Comparison of ENCODE assay signal across 14 cellular contexts in the genomic region with DNA sequence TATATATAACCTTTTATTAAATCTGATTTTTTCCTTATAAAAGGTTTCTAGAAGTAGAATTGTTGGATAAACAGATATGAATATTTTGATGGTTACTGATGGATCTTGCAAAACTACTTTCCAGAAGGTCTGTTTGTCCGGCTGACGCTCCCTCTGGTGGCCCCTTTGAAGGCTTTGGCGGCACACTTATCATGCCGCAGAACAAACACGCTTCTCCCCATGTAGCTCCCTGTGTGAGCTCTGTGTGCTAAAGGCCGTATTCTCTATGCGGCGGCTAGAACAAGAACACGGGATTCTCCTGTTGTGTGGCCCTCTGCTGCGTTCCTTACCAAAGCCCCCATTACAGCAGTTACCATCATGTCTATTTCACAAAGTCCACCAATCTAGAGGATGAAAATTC. TPM values are rescaled to one million over a fixed set of nuclear protein-coding genes. Genes with fewer than 3 reads are reported as not detected.
DNase-seq lines count a peak whose midpoint lies in the region; TF ChIP-seq lines count a peak whose summit lies in the region.
"Had no signal": no experiment of that assay in that cellular context is flagged by ENCODE, and none has a peak within 500 bp of the region (broad histone marks: within the 10 kb centered on the region; RNA-seq: fewer than 3 reads in every experiment).

No MANE protein-coding gene starts in this region.

- no peak overlapping the region for H3K4ac ChIP-seq in H9 (ENCODE audit: low read depth, low read length)
- no peak overlapping the region for H3K4ac ChIP-seq in trophoblast cell (ENCODE audit: low read depth, low read length)

- H2BK120ac ChIP-seq in H9 (ENCODE audit: low read depth, low read length, poor library complexity, severe bottlenecking) = no peak overlapping the region
- H2BK120ac ChIP-seq in trophoblast cell (ENCODE audit: insufficient read depth, low read length, poor library complexity) = no peak overlapping the region

- no peak overlapping the region for H3K18ac ChIP-seq in H9 (ENCODE audit: insufficient read length, low read depth, low read length)
- H3K18ac ChIP-seq in trophoblast cell (ENCODE audit: low read length) = no peak overlapping the region

- H3K79me2 ChIP-seq in H9 (ENCODE audit: insufficient read depth, low read length) = no peaks in the 10 kb centered on the region
- no peaks in the 10 kb centered on the region for H3K79me2 ChIP-seq in trophoblast cell (ENCODE audit: control insufficient read depth, insufficient read depth, low read length, poor library complexity)

- H3K36me3 Mint-ChIP-seq in H9 (ENCODE audit: insufficient read depth in 1 of 3, low read depth in 3 of 3) = peaks cover under 1 to 8% (median 2%) of the 10 kb centered on the region in 3 experiments; a peak in 3 of 7 replicates
- H3K36me3 Mint-ChIP-seq in activated T-helper 1 cell treated with anti-CD3 and anti-CD28 coated beads, Interleukin-12 subunit alpha, Interleukin-12 subunit beta, Interleukin-2, Interleukin-4 antibody, amounts not matched to agents 30 ng/mL and 10 ng/mL and 1 ng/mL, durations not matched to agents 14 hours and 24 hours and 36 hours (ENCODE audit: low read depth) = no peaks in the 10 kb centered on the region

- no peak overlapping the region for H3K56ac ChIP-seq in H9 (ENCODE audit: insufficient read length, low read depth, low read length)

- H3K4me1 ChIP-seq in H9 (ENCODE audit: insufficient read depth, low read length) (no peaks in the 10 kb centered on the region), trophoblast cell (ENCODE audit: control insufficient read depth in 1 of 2, insufficient read depth in 2 of 2, low read length in 2 of 2) (peaks cover 0 to 12% of the 10 kb centered on the region in 2 experiments)
- H3K4me1 ChIP-seq: Caco-2 had no signal

- no peak overlapping the region for H3K9ac ChIP-seq in H9 (ENCODE audit: extremely low read depth, insufficient read length, low read length)
- H3K9ac ChIP-seq in trophoblast cell (ENCODE audit: low read length) = no peak overlapping the region

- TF ChIP-seq CTCF in H9 (conservative IDR thresholded peaks at IDR 0.05) (peak; percentile 26; the same call in 1 of the 3 replicates), VCaP (conservative IDR thresholded peaks at IDR 0.05) (peak; percentile 65), fibroblast of villous mesenchyme (IDR thresholded peaks at IDR 0.05; ENCODE audit: insufficient read depth, low read depth, low read length) (peak; percentile 39), dorsolateral prefrontal cortex (IDR thresholded peaks at IDR 0.05 in 54 of 56, conservative IDR thresholded peaks at IDR 0.05 in 2 of 56; ENCODE audit: low read depth in 1 of 56, partially characterized antibody in 56 of 56) (peak in 21 of 56 donors; percentile 6 to 41 (median 18))

- H3K14ac ChIP-seq in H9 (ENCODE audit: insufficient read depth, low read length) (no peak overlapping the region), trophoblast cell (ENCODE audit: low read length) (no peak overlapping the region)

- H3K4me3 ChIP-seq in fibroblast of villous mesenchyme (ENCODE audit: low read depth, low read length) (no peak overlapping the region), trophoblast cell (ENCODE audit: low read depth, low read length) (no peak overlapping the region), dorsolateral prefrontal cortex (no peak overlapping the region)

- H3K9me3 ChIP-seq in H9 (ENCODE audit: control insufficient read depth, low read depth, low read length) = no peaks in the 10 kb centered on the region
- no peaks in the 10 kb centered on the region for H3K9me3 ChIP-seq in trophoblast cell (ENCODE audit: insufficient read depth, low read depth, low read length)
- H3K9me3 ChIP-seq: Caco-2 had no signal

- H3K23ac ChIP-seq in H9 (ENCODE audit: insufficient read length, low read depth, low read length) = no peak overlapping the region
- H3K23ac ChIP-seq in trophoblast cell (ENCODE audit: low read length) = no peak overlapping the region

- H3K27ac Mint-ChIP-seq in H9 = no peak overlapping the region
- no peak overlapping the region for H3K27ac Mint-ChIP-seq in activated T-helper 1 cell treated with anti-CD3 and anti-CD28 coated beads, Interleukin-12 subunit alpha, Interleukin-12 subunit beta, Interleukin-2, Interleukin-4 antibody, amounts not matched to agents 30 ng/mL and 10 ng/mL and 1 ng/mL, durations not matched to agents 14 hours and 24 hours and 36 hours
- H3K27ac Mint-ChIP-seq: activated B cell treated with CpG ODN at 0.5 μM for 24 hours had no signal

- no peak overlapping the region for H3K4me3 Mint-ChIP-seq in H9
- no peak overlapping the region for H3K4me3 Mint-ChIP-seq in activated T-helper 1 cell treated with anti-CD3 and anti-CD28 coated beads, Interleukin-12 subunit alpha, Interleukin-12 subunit beta, Interleukin-2, Interleukin-4 antibody, amounts not matched to agents 30 ng/mL and 10 ng/mL and 1 ng/mL, durations not matched to agents 14 hours and 24 hours and 36 hours
- H3K4me3 Mint-ChIP-seq: activated B cell treated with CpG ODN at 0.5 μM for 24 hours had no signal

- H2BK12ac ChIP-seq in H9 (ENCODE audit: insufficient read length, low read depth, low read length) = no peak overlapping the region
- H2BK12ac ChIP-seq in trophoblast cell (ENCODE audit: low read length) = no peak overlapping the region

- H3K4me1 Mint-ChIP-seq in H9 = peaks cover 0 to 2% of the 10 kb centered on the region in 2 experiments; a peak in 1 of 4 replicates
- H3K4me1 Mint-ChIP-seq in activated T-helper 1 cell treated with anti-CD3 and anti-CD28 coated beads, Interleukin-12 subunit alpha, Interleukin-12 subunit beta, Interleukin-2, Interleukin-4 antibody, amounts not matched to agents 30 ng/mL and 10 ng/mL and 1 ng/mL, durations not matched to agents 14 hours and 24 hours and 36 hours (ENCODE audit: low read depth) = no peaks in the 10 kb centered on the region
- H3K4me1 Mint-ChIP-seq: activated B cell treated with CpG ODN at 0.5 μM for 24 hours had no signal

- H3T11ph ChIP-seq in H9 (ENCODE audit: low read length) = no peak overlapping the region

- no peak overlapping the region for H2BK15ac ChIP-seq in H9 (ENCODE audit: low read depth, low read length)

- H2AK5ac ChIP-seq in H9 (ENCODE audit: insufficient read length, low read length) = no peak overlapping the region
- no peak overlapping the region for H2AK5ac ChIP-seq in trophoblast cell (ENCODE audit: low read length)

- H3K9me3 Mint-ChIP-seq in H9 = no peaks in the 10 kb centered on the region; a peak in 1 of 5 replicates
- H3K9me3 Mint-ChIP-seq in activated T-helper 1 cell treated with anti-CD3 and anti-CD28 coated beads, Interleukin-12 subunit alpha, Interleukin-12 subunit beta, Interleukin-2, Interleukin-4 antibody, amounts not matched to agents 30 ng/mL and 10 ng/mL and 1 ng/mL, durations not matched to agents 14 hours and 24 hours and 36 hours = no peaks in the 10 kb centered on the region
- H3K9me3 Mint-ChIP-seq: activated B cell treated with CpG ODN at 0.5 μM for 24 hours had no signal

- H3K23me2 ChIP-seq in H9 (ENCODE audit: insufficient read length, low read depth, low read length, poor library complexity, severe bottlenecking) = no peaks in the 10 kb centered on the region

- H3K27me3 Mint-ChIP-seq in H9 (ENCODE audit: low read depth) = 0 out of 2 replicates have a peak, but pooled peaks cover 2% of the 10 kb centered on the region
- H3K27me3 Mint-ChIP-seq in activated T-helper 1 cell treated with anti-CD3 and anti-CD28 coated beads, Interleukin-12 subunit alpha, Interleukin-12 subunit beta, Interleukin-2, Interleukin-4 antibody, amounts not matched to agents 30 ng/mL and 10 ng/mL and 1 ng/mL, durations not matched to agents 14 hours and 24 hours and 36 hours (ENCODE audit: insufficient read depth) = no peaks in the 10 kb centered on the region
- H3K27me3 Mint-ChIP-seq: activated B cell treated with CpG ODN at 0.5 μM for 24 hours had no signal

- no peaks in the 10 kb centered on the region for H3K79me1 ChIP-seq in H9 (ENCODE audit: insufficient read depth, low read depth, low read length, poor library complexity, severe bottlenecking)
- H3K79me1 ChIP-seq in trophoblast cell (ENCODE audit: low read length) = no peaks in the 10 kb centered on the region

- no peaks in the 10 kb centered on the region for H3K36me3 ChIP-seq in trophoblast cell (ENCODE audit: control insufficient read depth in 1 of 2, insufficient read depth in 2 of 2, low read length in 2 of 2)

- H4K91ac ChIP-seq in H9 (ENCODE audit: insufficient read length, low read depth, low read length) (no peak overlapping the region), trophoblast cell (ENCODE audit: low read depth, low read length) (no peak overlapping the region)

- H4K8ac ChIP-seq in H9 (replicated peaks; ENCODE audit: insufficient read length, low read depth, low read length) (no peak overlapping the region), trophoblast cell (ENCODE audit: low read depth, low read length) (no peak overlapping the region)

- intact Hi-C loops in dorsolateral prefrontal cortex (cut with DNase I) = no loop called here
- intact Hi-C loops in activated T-helper 1 cell treated with anti-CD3 and anti-CD28 coated beads, Interleukin-12 subunit alpha, Interleukin-12 subunit beta, Interleukin-2, Interleukin-4 antibody, amounts not matched to agents 30 ng/mL and 10 ng/mL and 1 ng/mL, durations not matched to agents 14 hours and 24 hours and 36 hours (cut with micrococcal nuclease) = no loop called here

- H3K4me2 ChIP-seq in H9 (ENCODE audit: insufficient read depth, insufficient read length, low read length) (no peak overlapping the region), trophoblast cell (ENCODE audit: low read length) (no peak overlapping the region)

- H3K27me3 ChIP-seq in H9 (ENCODE audit: insufficient read depth, low read length) (no peaks in the 10 kb centered on the region), trophoblast cell (ENCODE audit: insufficient read depth, low read length) (no peaks in the 10 kb centered on the region), dorsolateral prefrontal cortex (no peaks in the 10 kb centered on the region)

- no peaks in the 10 kb centered on the region for H4K20me1 ChIP-seq in H9 (ENCODE audit: control insufficient read depth, insufficient read depth, insufficient read length)

- H3K27ac ChIP-seq in H9 (ENCODE audit: insufficient read length, low read depth, low read length) = no peak overlapping the region
- H3K27ac ChIP-seq in VCaP = no peak overlapping the region
- no peak overlapping the region for H3K27ac ChIP-seq in trophoblast cell (ENCODE audit: low read depth, low read length)
- no peak overlapping the region for H3K27ac ChIP-seq in dorsolateral prefrontal cortex

- WGBS in H9 (ENCODE audit: extremely low coverage, insufficient read length, low lambda C conversion rate) = no CpG with 5 or more reads among the region's 10 CpGs
- WGBS in trophoblast cell (ENCODE audit: extremely low coverage, insufficient coverage, insufficient read length) = no CpG with 5 or more reads among the region's 10 CpGs

- H2BK20ac ChIP-seq in H9 (ENCODE audit: low read depth, low read length, poor library complexity, severe bottlenecking) = no peak overlapping the region

- H2AFZ ChIP-seq in H9 (ENCODE audit: low read length) = no peak overlapping the region
- H2AFZ ChIP-seq in trophoblast cell (ENCODE audit: insufficient read depth, low read length, poor library complexity) = no peak overlapping the region

- DNase-seq in H9 (no peak), fibroblast of villous mesenchyme (ENCODE audit: low read depth) (peak; percentile 39), trophoblast cell (peak; percentile 64 to 74), NCI-H146 treated with DMSO at 0.1 percent for 48 hours (lab: John Stamatoyannopoulos, UW; ENCODE audit: unreplicated experiment) (no peak), NCI-H1105 treated with DMSO at 0.1 percent for 48 hours (lab: John Stamatoyannopoulos, UW) (no peak), dorsolateral prefrontal cortex (no peak)
- no peak for DNase-seq in activated T-helper 1 cell treated with anti-CD3 and anti-CD28 coated beads, Interleukin-12 subunit alpha, Interleukin-12 subunit beta, Interleukin-2, Interleukin-4 antibody, amounts not matched to agents 30 ng/mL and 10 ng/mL and 1 ng/mL, durations not matched to agents 14 hours and 24 hours and 36 hours (ENCODE audit: low spot score)
- DNase-seq: activated B cell treated with CpG ODN at 0.5 μM for 24 hours; activated T-cell treated with anti-CD3 and anti-CD28 coated beads, Interleukin-2, amount 50 U/mL, for 48 hours; anterior cingulate cortex; NCI-H446 treated with DMSO at 0.1 percent for 48 hours; right cardiac atrium had no signal

- H2BK5ac ChIP-seq in H9 (ENCODE audit: insufficient read length, low read length) = no peak overlapping the region
- no peak overlapping the region for H2BK5ac ChIP-seq in trophoblast cell (ENCODE audit: low read depth, low read length, poor library complexity)

- H4K12ac ChIP-seq in trophoblast cell (ENCODE audit: low read depth, low read length) = no peak overlapping the region

- no peak overlapping the region for H4K5ac ChIP-seq in H9 (ENCODE audit: insufficient read length, low read depth, low read length)

RNA-seq across cellular contexts. Expression of a gene that starts 30.0 kb away (rescaled TPM):
- total RNA-seq in H9 (2021) = not detected in 2 replicates
- total RNA-seq in fibroblast of villous mesenchyme = 1.3 and 2.6 TPM in 2 replicates
- 0.40 and 0.41 TPM in 2 replicates for polyA plus RNA-seq in trophoblast cell (2013)
- total RNA-seq in dorsolateral prefrontal cortex = 10 to 100 TPM in 1 of 120 experiments, 1 to 10 TPM in 117, under 1 TPM in 2; 0.93 to 14.5 (median 2.7) TPM
- total RNA-seq in activated T-helper 1 cell treated with anti-CD3 and anti-CD28 coated beads, Interleukin-12 subunit alpha, Interleukin-12 subunit beta, Interleukin-2, Interleukin-4 antibody, amounts not matched to agents 30 ng/mL and 10 ng/mL and 1 ng/mL, durations not matched to agents 14 hours and 24 hours and 36 hours = not detected in 2 replicates

Comparison
In these comparisons a context has a peak if more than half of its experiments do, and no peak if none do; other contexts are left out.
1. DNase-seq: peak in fibroblast of villous mesenchyme (single experiment) and trophoblast cell (2 of 2); none in H9 (single experiment), NCI-H146 treated with DMSO at 0.1 percent for 48 hours (single experiment), NCI-H1105 treated with DMSO at 0.1 percent for 48 hours (single experiment), dorsolateral prefrontal cortex (0 of 10) and activated T-helper 1 cell treated with anti-CD3 and anti-CD28 coated beads, Interleukin-12 subunit alpha, Interleukin-12 subunit beta, Interleukin-2, Interleukin-4 antibody, amounts not matched to agents 30 ng/mL and 10 ng/mL and 1 ng/mL, durations not matched to agents 14 hours and 24 hours and 36 hours (single experiment).